Comparison of ENCODE assay signal across 8 cellular contexts in genomic region chr11:76318744-76319384, GRCh38.
A peak's percentile ranks its signal among the peaks of the same experiment; 100 is the strongest.
DNase-seq lines count a peak whose midpoint lies in the region; ATAC-seq and TF ChIP-seq lines count a peak whose summit lies in the region.

No MANE protein-coding gene starts in this region.

- H3K4me2 ChIP-seq in SK-N-SH: no peak overlapping the region

- CTCF ChIA-PET in SK-N-SH (lab: Yijun Ruan, JAX): interaction anchor here (0.6 to 16.5 kb wide), 60 partner anchors 10 to 613 kb away, joined by 3 to 328 read pairs (median 4); partner anchors contain the start of genes EMSY and WNT11
- CTCF ChIA-PET in activated naive CD4-positive, alpha-beta T cell treated with anti-CD3 and anti-CD28 coated beads, Interleukin-2, amount 10 ng/mL, durations not matched to agents 7 days and 5 days (lab: Charles Lee): interaction anchor here (0.6 to 12.4 kb wide), 13 partner anchors 12 to 422 kb away, joined by 3 to 218 read pairs (median 4); partner anchors contain the start of gene WNT11

- H4K20me1 ChIP-seq in SK-N-SH (ENCODE audit: insufficient read depth): no peaks in the 10 kb centered on the region

- H3F3A ChIP-seq in SK-N-SH (replicated peaks; ENCODE audit: insufficient read depth): no peaks in the 10 kb centered on the region

- no peaks in the 10 kb centered on the region for H3K27me3 ChIP-seq in SK-N-SH (ENCODE audit: insufficient read depth)

- H3K4me1 Mint-ChIP-seq in activated naive CD4-positive, alpha-beta T cell treated with anti-CD3 and anti-CD28 coated beads, Interleukin-2, amount 10 ng/mL, durations not matched to agents 7 days and 5 days: peaks cover 18% of the 10 kb centered on the region

- H3K27me3 Mint-ChIP-seq in activated naive CD4-positive, alpha-beta T cell treated with anti-CD3 and anti-CD28 coated beads, Interleukin-2, amount 10 ng/mL, durations not matched to agents 7 days and 5 days: peaks cover 76% of the 10 kb centered on the region

- no peaks in the 10 kb centered on the region; a peak in 1 of 4 replicates for H3K4me1 ChIP-seq in SK-N-SH (ENCODE audit: control insufficient read depth in 1 of 2, insufficient read depth in 2 of 2, low read depth in 1 of 2, low read length in 1 of 2)

- H3K27ac Mint-ChIP-seq in activated naive CD4-positive, alpha-beta T cell treated with anti-CD3 and anti-CD28 coated beads, Interleukin-2, amount 10 ng/mL, durations not matched to agents 7 days and 5 days: no peak overlapping the region

- H3K79me2 ChIP-seq in SK-N-SH (ENCODE audit: insufficient read depth): no peaks in the 10 kb centered on the region

- no peak for TF ChIP-seq EP300 in SK-N-SH (IDR thresholded peaks at IDR 0.05; ENCODE audit: borderline replicate concordance in 1 of 2, low read depth in 1 of 2, low read length in 1 of 2)

- H3K4me3 Mint-ChIP-seq in activated naive CD4-positive, alpha-beta T cell treated with anti-CD3 and anti-CD28 coated beads, Interleukin-2, amount 10 ng/mL, durations not matched to agents 7 days and 5 days: no peak overlapping the region

- H3K9me3 Mint-ChIP-seq in activated naive CD4-positive, alpha-beta T cell treated with anti-CD3 and anti-CD28 coated beads, Interleukin-2, amount 10 ng/mL, durations not matched to agents 7 days and 5 days: no peaks in the 10 kb centered on the region

- ATAC-seq in GM19438 (IDR thresholded peaks at IDR 0.05; ENCODE audit: low read depth, unreplicated experiment): peak; percentile 75

- H3K4me3 ChIP-seq in SK-N-SH (ENCODE audit: low read depth in 2 of 2, low read length in 1 of 2): no peak overlapping the region; a peak in 1 of 4 replicates

- H2AFZ ChIP-seq in SK-N-SH (ENCODE audit: low read depth): no peak overlapping the region

- H3K9ac ChIP-seq in SK-N-SH: no peak overlapping the region

- 0% methylated on average over 4 of the region's 7 CpGs for WGBS in SK-N-SH (ENCODE audit: low lambda C conversion rate)

- TF ChIP-seq CTCF in SK-N-SH (IDR thresholded peaks at IDR 0.05): peak; percentile 91

- POLR2A ChIA-PET in SK-N-SH (lab: Yijun Ruan, JAX): interaction anchor here (1.2 kb wide), 1 partner anchor 111 kb away, joined by 3 read pairs; no protein-coding TSS in a partner anchor

- intact Hi-C loops in head of caudate nucleus (cut with DNase I): loop anchor here (2.0 to 10.0 kb wide), 2 partner anchors 110 to 424 kb away; no protein-coding TSS in a partner anchor
- intact Hi-C loops in posterior vena cava (cut with DNase I): loop anchor here in 1 of 2 donors (5.0 to 10.0 kb wide), 3 partner anchors 112 to 514 kb away; partner anchors contain the start of gene WNT11

- DNase-seq in AML-193 (lab: John Stamatoyannopoulos, UW) (peak; percentile 58), NCI-H1092 (lab: John Stamatoyannopoulos, UW) (peak; percentile 82), SK-N-SH (peak; percentile 91), head of caudate nucleus (peak; percentile 56 to 95 (median 86)), posterior vena cava (ENCODE audit: low spot score) (peak; percentile 92), ureter (ENCODE audit: low spot score) (peak; percentile 79)
- DNase-seq in activated naive CD4-positive, alpha-beta T cell treated with anti-CD3 and anti-CD28 coated beads, Interleukin-2, amount 10 ng/mL, durations not matched to agents 7 days and 5 days: peak; percentile 89

- no peaks in the 10 kb centered on the region for H3K9me3 ChIP-seq in SK-N-SH

- H3K36me3 Mint-ChIP-seq in activated naive CD4-positive, alpha-beta T cell treated with anti-CD3 and anti-CD28 coated beads, Interleukin-2, amount 10 ng/mL, durations not matched to agents 7 days and 5 days: no peaks in the 10 kb centered on the region

- peak; percentile 97 for TF ChIP-seq RAD21 in SK-N-SH (IDR thresholded peaks at IDR 0.05; ENCODE audit: low read length)

- no peaks in the 10 kb centered on the region for H3K9me2 ChIP-seq in SK-N-SH

- H3K36me3 ChIP-seq in SK-N-SH (replicated peaks in 1 of 2; ENCODE audit: control insufficient read depth in 1 of 2, insufficient read depth in 2 of 2, low read length in 1 of 2): no peaks in the 10 kb centered on the region

- H3K27ac ChIP-seq in SK-N-SH (ENCODE audit: low read depth in 2 of 2, low read length in 1 of 2): no peak overlapping the region

TF ChIP-seq in SK-N-SH, 30 proteins besides CTCF, POLR2A, EP300 and RAD21:
- no peak for TF ChIP-seq RCOR1 (IDR thresholded peaks at IDR 0.05; ENCODE audit: low read length)
- TF ChIP-seq, protein P1, sequence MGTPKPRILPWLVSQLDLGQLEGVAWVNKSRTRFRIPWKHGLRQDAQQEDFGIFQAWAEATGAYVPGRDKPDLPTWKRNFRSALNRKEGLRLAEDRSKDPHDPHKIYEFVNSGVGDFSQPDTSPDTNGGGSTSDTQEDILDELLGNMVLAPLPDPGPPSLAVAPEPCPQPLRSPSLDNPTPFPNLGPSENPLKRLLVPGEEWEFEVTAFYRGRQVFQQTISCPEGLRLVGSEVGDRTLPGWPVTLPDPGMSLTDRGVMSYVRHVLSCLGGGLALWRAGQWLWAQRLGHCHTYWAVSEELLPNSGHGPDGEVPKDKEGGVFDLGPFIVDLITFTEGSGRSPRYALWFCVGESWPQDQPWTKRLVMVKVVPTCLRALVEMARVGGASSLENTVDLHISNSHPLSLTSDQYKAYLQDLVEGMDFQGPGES (IDR thresholded peaks at IDR 0.05; ENCODE audit: low read depth, low read length): no peak
- no peak for TF ChIP-seq MEF2A (IDR thresholded peaks at IDR 0.05; ENCODE audit: borderline replicate concordance, low read depth)
- TF ChIP-seq FOSL2 (IDR thresholded peaks at IDR 0.05; ENCODE audit: borderline replicate concordance, low read depth): no peak
- peak; percentile 91 for TF ChIP-seq SMC3 (IDR thresholded peaks at IDR 0.05; ENCODE audit: low read depth, low read length)
- TF ChIP-seq NFIC (IDR thresholded peaks at IDR 0.05; ENCODE audit: borderline replicate concordance): no peak
- TF ChIP-seq POLR2AphosphoS5 (IDR thresholded peaks at IDR 0.05; ENCODE audit: low read depth, low read length): no peak
- TF ChIP-seq NRF1 (IDR thresholded peaks at IDR 0.05; ENCODE audit: low read depth, low read length): 0 out of 2 replicates have a peak, but pooled peaks have one; percentile 11
- TF ChIP-seq, protein P2, sequence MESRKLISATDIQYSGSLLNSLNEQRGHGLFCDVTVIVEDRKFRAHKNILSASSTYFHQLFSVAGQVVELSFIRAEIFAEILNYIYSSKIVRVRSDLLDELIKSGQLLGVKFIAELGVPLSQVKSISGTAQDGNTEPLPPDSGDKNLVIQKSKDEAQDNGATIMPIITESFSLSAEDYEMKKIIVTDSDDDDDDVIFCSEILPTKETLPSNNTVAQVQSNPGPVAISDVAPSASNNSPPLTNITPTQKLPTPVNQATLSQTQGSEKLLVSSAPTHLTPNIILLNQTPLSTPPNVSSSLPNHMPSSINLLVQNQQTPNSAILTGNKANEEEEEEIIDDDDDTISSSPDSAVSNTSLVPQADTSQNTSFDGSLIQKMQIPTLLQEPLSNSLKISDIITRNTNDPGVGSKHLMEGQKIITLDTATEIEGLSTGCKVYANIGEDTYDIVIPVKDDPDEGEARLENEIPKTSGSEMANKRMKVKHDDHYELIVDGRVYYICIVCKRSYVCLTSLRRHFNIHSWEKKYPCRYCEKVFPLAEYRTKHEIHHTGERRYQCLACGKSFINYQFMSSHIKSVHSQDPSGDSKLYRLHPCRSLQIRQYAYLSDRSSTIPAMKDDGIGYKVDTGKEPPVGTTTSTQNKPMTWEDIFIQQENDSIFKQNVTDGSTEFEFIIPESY (IDR thresholded peaks at IDR 0.05; ENCODE audit: borderline replicate concordance, low read depth): no peak
- no peak for TF ChIP-seq CHD2 (IDR thresholded peaks at IDR 0.05; ENCODE audit: low read length, partially characterized antibody)
- TF ChIP-seq JUND (IDR thresholded peaks at IDR 0.05): no peak
- TF ChIP-seq RXRA (IDR thresholded peaks at IDR 0.05; ENCODE audit: borderline replicate concordance, low read depth): no peak
- TF ChIP-seq RFX5 (IDR thresholded peaks at IDR 0.05; ENCODE audit: low read length): no peak
- TF ChIP-seq, protein P3, sequence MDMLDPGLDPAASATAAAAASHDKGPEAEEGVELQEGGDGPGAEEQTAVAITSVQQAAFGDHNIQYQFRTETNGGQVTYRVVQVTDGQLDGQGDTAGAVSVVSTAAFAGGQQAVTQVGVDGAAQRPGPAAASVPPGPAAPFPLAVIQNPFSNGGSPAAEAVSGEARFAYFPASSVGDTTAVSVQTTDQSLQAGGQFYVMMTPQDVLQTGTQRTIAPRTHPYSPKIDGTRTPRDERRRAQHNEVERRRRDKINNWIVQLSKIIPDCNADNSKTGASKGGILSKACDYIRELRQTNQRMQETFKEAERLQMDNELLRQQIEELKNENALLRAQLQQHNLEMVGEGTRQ (IDR thresholded peaks at IDR 0.05; ENCODE audit: borderline replicate concordance, low read depth, low read length): no peak
- TF ChIP-seq TCF12 (IDR thresholded peaks at IDR 0.05): no peak
- TF ChIP-seq, protein P4, sequence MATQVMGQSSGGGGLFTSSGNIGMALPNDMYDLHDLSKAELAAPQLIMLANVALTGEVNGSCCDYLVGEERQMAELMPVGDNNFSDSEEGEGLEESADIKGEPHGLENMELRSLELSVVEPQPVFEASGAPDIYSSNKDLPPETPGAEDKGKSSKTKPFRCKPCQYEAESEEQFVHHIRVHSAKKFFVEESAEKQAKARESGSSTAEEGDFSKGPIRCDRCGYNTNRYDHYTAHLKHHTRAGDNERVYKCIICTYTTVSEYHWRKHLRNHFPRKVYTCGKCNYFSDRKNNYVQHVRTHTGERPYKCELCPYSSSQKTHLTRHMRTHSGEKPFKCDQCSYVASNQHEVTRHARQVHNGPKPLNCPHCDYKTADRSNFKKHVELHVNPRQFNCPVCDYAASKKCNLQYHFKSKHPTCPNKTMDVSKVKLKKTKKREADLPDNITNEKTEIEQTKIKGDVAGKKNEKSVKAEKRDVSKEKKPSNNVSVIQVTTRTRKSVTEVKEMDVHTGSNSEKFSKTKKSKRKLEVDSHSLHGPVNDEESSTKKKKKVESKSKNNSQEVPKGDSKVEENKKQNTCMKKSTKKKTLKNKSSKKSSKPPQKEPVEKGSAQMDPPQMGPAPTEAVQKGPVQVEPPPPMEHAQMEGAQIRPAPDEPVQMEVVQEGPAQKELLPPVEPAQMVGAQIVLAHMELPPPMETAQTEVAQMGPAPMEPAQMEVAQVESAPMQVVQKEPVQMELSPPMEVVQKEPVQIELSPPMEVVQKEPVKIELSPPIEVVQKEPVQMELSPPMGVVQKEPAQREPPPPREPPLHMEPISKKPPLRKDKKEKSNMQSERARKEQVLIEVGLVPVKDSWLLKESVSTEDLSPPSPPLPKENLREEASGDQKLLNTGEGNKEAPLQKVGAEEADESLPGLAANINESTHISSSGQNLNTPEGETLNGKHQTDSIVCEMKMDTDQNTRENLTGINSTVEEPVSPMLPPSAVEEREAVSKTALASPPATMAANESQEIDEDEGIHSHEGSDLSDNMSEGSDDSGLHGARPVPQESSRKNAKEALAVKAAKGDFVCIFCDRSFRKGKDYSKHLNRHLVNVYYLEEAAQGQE (IDR thresholded peaks at IDR 0.05; ENCODE audit: low read depth, low read length): no peak
TF ChIP-seq in SK-N-SH: peak in this region for 2.
